ENCODE assay signal across 1 cellular context in the genomic region with DNA sequence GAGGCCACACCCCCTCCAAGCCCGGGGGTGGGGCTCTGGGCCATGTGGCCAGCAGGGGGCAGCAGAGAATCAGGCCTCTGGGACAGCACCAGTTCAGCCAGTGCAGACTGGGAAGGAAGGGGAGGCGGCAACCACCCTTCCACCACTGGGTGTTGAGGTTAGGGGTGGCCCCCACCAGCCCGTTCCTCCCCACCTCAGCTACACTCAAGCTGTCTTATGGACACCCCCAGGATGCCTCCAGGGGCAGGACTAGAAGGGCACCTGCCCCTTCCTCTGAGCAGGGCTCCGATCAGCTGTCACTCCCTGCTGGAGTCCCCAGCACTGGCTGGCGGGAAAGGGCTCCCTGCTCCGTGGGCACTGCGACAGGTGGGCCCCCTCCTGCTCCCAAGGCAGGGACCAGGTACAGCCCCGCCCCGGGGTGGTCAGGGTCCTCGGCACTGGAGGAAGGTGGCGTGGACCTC.
TF ChIP-seq lines count a peak whose summit lies in the region.

No MANE protein-coding gene starts in this region.

TF ChIP-seq in HepG2, 621 proteins besides CTCF, POLR2A, EP300 and RAD21 (continued from another document and continues in another):
- TF ChIP-seq IKZF5 (CRISPR knock-in tag; IDR thresholded peaks at IDR 0.05): peak; percentile 67; the same call in 1 of the 2 replicates
- TF ChIP-seq PAWR (CRISPR knock-in tag; IDR thresholded peaks at IDR 0.05; ENCODE audit: borderline replicate concordance): no peak
- TF ChIP-seq SMAD3 (CRISPR knock-in tag; IDR thresholded peaks at IDR 0.05): peak; percentile 64; the same call in 1 of the 2 replicates
- TF ChIP-seq PHB2 (IDR thresholded peaks at IDR 0.05; ENCODE audit: partially characterized antibody): no peak
- TF ChIP-seq, protein P1, sequence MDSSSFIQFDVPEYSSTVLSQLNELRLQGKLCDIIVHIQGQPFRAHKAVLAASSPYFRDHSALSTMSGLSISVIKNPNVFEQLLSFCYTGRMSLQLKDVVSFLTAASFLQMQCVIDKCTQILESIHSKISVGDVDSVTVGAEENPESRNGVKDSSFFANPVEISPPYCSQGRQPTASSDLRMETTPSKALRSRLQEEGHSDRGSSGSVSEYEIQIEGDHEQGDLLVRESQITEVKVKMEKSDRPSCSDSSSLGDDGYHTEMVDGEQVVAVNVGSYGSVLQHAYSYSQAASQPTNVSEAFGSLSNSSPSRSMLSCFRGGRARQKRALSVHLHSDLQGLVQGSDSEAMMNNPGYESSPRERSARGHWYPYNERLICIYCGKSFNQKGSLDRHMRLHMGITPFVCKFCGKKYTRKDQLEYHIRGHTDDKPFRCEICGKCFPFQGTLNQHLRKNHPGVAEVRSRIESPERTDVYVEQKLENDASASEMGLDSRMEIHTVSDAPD (CRISPR knock-in tag; IDR thresholded peaks at IDR 0.05): no peak
- no peak for TF ChIP-seq ZNF703 (CRISPR knock-in tag; IDR thresholded peaks at IDR 0.05; ENCODE audit: borderline replicate concordance)
- peak; percentile 65; the same call in 1 of the 2 replicates for TF ChIP-seq MAZ (IDR thresholded peaks at IDR 0.05; ENCODE audit: borderline replicate concordance, low read depth, low read length)
- TF ChIP-seq MAZ (CRISPR knock-in tag; IDR thresholded peaks at IDR 0.05; ENCODE audit: low read depth): no peak; the same call in none of the 2 replicates
- TF ChIP-seq HOXA7 (CRISPR knock-in tag; IDR thresholded peaks at IDR 0.05): no peak
- no peak for TF ChIP-seq PITX1 (CRISPR knock-in tag; IDR thresholded peaks at IDR 0.05)
- TF ChIP-seq NR0B2 (CRISPR knock-in tag; IDR thresholded peaks at IDR 0.05): no peak
- TF ChIP-seq ZBTB1 (CRISPR knock-in tag; IDR thresholded peaks at IDR 0.05; ENCODE audit: borderline replicate concordance): no peak
- TF ChIP-seq ARID3A (IDR thresholded peaks at IDR 0.05; ENCODE audit: low read depth, low read length): no peak
- TF ChIP-seq, protein P2, sequence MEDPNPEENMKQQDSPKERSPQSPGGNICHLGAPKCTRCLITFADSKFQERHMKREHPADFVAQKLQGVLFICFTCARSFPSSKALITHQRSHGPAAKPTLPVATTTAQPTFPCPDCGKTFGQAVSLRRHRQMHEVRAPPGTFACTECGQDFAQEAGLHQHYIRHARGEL (CRISPR knock-in tag; IDR thresholded peaks at IDR 0.05): no peak
- TF ChIP-seq ZNF672 (CRISPR knock-in tag; IDR thresholded peaks at IDR 0.05): no peak
- 0 out of 2 replicates have a peak, but pooled peaks have one; percentile 31 for TF ChIP-seq BCL6 (CRISPR knock-in tag; IDR thresholded peaks at IDR 0.05)
- TF ChIP-seq MXI1 (IDR thresholded peaks at IDR 0.05; ENCODE audit: borderline replicate concordance, low read depth, low read length): peak; percentile 62; the same call in 1 of the 3 replicates
- no peak for TF ChIP-seq PRDM4 (CRISPR knock-in tag; IDR thresholded peaks at IDR 0.05; ENCODE audit: borderline replicate concordance)
- 0 out of 2 replicates have a peak, but pooled peaks have one; percentile 33 for TF ChIP-seq ZNF12 (CRISPR knock-in tag; IDR thresholded peaks at IDR 0.05)
- no peak for TF ChIP-seq ZNF557 (CRISPR knock-in tag; IDR thresholded peaks at IDR 0.05)
- TF ChIP-seq, protein P3, sequence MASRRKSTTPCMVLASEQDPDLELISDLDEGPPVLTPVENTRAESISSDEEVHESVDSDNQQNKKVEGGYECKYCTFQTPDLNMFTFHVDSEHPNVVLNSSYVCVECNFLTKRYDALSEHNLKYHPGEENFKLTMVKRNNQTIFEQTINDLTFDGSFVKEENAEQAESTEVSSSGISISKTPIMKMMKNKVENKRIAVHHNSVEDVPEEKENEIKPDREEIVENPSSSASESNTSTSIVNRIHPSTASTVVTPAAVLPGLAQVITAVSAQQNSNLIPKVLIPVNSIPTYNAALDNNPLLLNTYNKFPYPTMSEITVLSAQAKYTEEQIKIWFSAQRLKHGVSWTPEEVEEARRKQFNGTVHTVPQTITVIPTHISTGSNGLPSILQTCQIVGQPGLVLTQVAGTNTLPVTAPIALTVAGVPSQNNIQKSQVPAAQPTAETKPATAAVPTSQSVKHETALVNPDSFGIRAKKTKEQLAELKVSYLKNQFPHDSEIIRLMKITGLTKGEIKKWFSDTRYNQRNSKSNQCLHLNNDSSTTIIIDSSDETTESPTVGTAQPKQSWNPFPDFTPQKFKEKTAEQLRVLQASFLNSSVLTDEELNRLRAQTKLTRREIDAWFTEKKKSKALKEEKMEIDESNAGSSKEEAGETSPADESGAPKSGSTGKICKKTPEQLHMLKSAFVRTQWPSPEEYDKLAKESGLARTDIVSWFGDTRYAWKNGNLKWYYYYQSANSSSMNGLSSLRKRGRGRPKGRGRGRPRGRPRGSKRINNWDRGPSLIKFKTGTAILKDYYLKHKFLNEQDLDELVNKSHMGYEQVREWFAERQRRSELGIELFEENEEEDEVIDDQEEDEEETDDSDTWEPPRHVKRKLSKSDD (CRISPR knock-in tag; IDR thresholded peaks at IDR 0.05; ENCODE audit: low read depth): no peak
- TF ChIP-seq MXD1 (CRISPR knock-in tag; IDR thresholded peaks at IDR 0.05): no peak
- TF ChIP-seq, protein P4, sequence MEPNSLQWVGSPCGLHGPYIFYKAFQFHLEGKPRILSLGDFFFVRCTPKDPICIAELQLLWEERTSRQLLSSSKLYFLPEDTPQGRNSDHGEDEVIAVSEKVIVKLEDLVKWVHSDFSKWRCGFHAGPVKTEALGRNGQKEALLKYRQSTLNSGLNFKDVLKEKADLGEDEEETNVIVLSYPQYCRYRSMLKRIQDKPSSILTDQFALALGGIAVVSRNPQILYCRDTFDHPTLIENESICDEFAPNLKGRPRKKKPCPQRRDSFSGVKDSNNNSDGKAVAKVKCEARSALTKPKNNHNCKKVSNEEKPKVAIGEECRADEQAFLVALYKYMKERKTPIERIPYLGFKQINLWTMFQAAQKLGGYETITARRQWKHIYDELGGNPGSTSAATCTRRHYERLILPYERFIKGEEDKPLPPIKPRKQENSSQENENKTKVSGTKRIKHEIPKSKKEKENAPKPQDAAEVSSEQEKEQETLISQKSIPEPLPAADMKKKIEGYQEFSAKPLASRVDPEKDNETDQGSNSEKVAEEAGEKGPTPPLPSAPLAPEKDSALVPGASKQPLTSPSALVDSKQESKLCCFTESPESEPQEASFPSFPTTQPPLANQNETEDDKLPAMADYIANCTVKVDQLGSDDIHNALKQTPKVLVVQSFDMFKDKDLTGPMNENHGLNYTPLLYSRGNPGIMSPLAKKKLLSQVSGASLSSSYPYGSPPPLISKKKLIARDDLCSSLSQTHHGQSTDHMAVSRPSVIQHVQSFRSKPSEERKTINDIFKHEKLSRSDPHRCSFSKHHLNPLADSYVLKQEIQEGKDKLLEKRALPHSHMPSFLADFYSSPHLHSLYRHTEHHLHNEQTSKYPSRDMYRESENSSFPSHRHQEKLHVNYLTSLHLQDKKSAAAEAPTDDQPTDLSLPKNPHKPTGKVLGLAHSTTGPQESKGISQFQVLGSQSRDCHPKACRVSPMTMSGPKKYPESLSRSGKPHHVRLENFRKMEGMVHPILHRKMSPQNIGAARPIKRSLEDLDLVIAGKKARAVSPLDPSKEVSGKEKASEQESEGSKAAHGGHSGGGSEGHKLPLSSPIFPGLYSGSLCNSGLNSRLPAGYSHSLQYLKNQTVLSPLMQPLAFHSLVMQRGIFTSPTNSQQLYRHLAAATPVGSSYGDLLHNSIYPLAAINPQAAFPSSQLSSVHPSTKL (CRISPR knock-in tag; IDR thresholded peaks at IDR 0.05): peak; percentile 43; the same call in 1 of the 2 replicates
- no peak for TF ChIP-seq NR2C2 (CRISPR knock-in tag; IDR thresholded peaks at IDR 0.05; ENCODE audit: borderline replicate concordance)
- no peak for TF ChIP-seq ZSCAN12 (CRISPR knock-in tag; IDR thresholded peaks at IDR 0.05)
- no peak for TF ChIP-seq SP1 (IDR thresholded peaks at IDR 0.05)
- TF ChIP-seq SP1 (CRISPR knock-in tag; IDR thresholded peaks at IDR 0.05): peak; percentile 95
- TF ChIP-seq, protein P5, sequence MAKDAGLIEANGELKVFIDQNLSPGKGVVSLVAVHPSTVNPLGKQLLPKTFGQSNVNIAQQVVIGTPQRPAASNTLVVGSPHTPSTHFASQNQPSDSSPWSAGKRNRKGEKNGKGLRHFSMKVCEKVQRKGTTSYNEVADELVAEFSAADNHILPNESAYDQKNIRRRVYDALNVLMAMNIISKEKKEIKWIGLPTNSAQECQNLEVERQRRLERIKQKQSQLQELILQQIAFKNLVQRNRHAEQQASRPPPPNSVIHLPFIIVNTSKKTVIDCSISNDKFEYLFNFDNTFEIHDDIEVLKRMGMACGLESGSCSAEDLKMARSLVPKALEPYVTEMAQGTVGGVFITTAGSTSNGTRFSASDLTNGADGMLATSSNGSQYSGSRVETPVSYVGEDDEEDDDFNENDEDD (CRISPR knock-in tag; IDR thresholded peaks at IDR 0.05; ENCODE audit: borderline replicate concordance): no peak
- peak; percentile 39 for TF ChIP-seq TEAD3 (CRISPR knock-in tag; optimal IDR thresholded peaks at IDR 0.05; ENCODE audit: borderline replicate concordance)
- peak; percentile 71 for TF ChIP-seq IRF2 (CRISPR knock-in tag; IDR thresholded peaks at IDR 0.05)
- no peak for TF ChIP-seq ZNF746 (CRISPR knock-in tag; IDR thresholded peaks at IDR 0.05)
- no peak for TF ChIP-seq FIP1L1 (IDR thresholded peaks at IDR 0.05; ENCODE audit: borderline replicate concordance, insufficient read depth, low read depth, low read length)
- TF ChIP-seq PLSCR1 (CRISPR knock-in tag; IDR thresholded peaks at IDR 0.05; ENCODE audit: borderline replicate concordance): no peak
- TF ChIP-seq HMG20B (CRISPR knock-in tag; conservative IDR thresholded peaks at IDR 0.05): no peak
- TF ChIP-seq FOSL2 (CRISPR knock-in tag; IDR thresholded peaks at IDR 0.05): peak; percentile 55; the same call in 1 of the 2 replicates
- no peak for TF ChIP-seq SMARCE1 (IDR thresholded peaks at IDR 0.05; ENCODE audit: borderline replicate concordance)
- TF ChIP-seq ZFX (CRISPR knock-in tag; IDR thresholded peaks at IDR 0.05; ENCODE audit: low read depth): peak; percentile 33; the same call in 1 of the 2 replicates
- no peak for TF ChIP-seq ZFP36L2 (CRISPR knock-in tag; IDR thresholded peaks at IDR 0.05)
- TF ChIP-seq SMYD3 (CRISPR knock-in tag; IDR thresholded peaks at IDR 0.05): no peak
